In genomic region chr10:80452688-80453391, GRCh38 we compare ENCODE assay signal across 10 cellular contexts. TPM values are rescaled to one million over a fixed set of nuclear protein-coding genes. Genes with fewer than 3 reads are reported as not detected.
DNase-seq lines count a peak whose midpoint lies in the region; ATAC-seq and TF ChIP-seq lines count a peak whose summit lies in the region.
"Had no signal": no experiment of that assay in that cellular context is flagged by ENCODE, and none has a peak within 500 bp of the region (broad histone marks: within the 10 kb centered on the region; RNA-seq: fewer than 3 reads in every experiment).

No MANE protein-coding gene starts in this region.

- H3K27me3 ChIP-seq in foreskin keratinocyte (no peaks in the 10 kb centered on the region), psoas muscle (ENCODE audit: insufficient read depth in 3 of 3, low read length in 2 of 3) (no peaks in the 10 kb centered on the region), PC-3 (ENCODE audit: low read length) (no peaks in the 10 kb centered on the region)

- POLR2A ChIA-PET in PC-3 (lab: Charles Lee; ENCODE audit: unreplicated experiment) = no interaction called here

- no peaks in the 10 kb centered on the region for H3F3A ChIP-seq in PC-3 (ENCODE audit: low read length, unreplicated experiment)

- H3K36me3 ChIP-seq in ES-I3 (ENCODE audit: insufficient read depth, low read length) (no peaks in the 10 kb centered on the region), psoas muscle (ENCODE audit: insufficient read depth in 1 of 2, low read depth in 1 of 2) (no peaks in the 10 kb centered on the region), PC-3 (ENCODE audit: low read depth, low read length) (no peaks in the 10 kb centered on the region)

- peak overlapping the region; percentile 88 for H3K27ac Mint-ChIP-seq in T-helper 17 cell

- no peak for DNase-seq in T-helper 17 cell
- peak in 1 of 2 donors; percentile 51 for DNase-seq in foreskin keratinocyte
- no peak for DNase-seq in psoas muscle
- DNase-seq in NCI-H2107 treated with DMSO at 0.1 percent for 48 hours (lab: John Stamatoyannopoulos, UW; ENCODE audit: unreplicated experiment) = no peak
- no peak for DNase-seq in PC-3
- DNase-seq in inferior parietal cortex (ENCODE audit: extremely low spot score) = no peak
- DNase-seq: SIG-M5; stimulated activated CD4-positive, alpha-beta T cell treated with anti-CD3 and anti-CD28 coated beads, Interleukin-12 subunit alpha, Interleukin-12 subunit beta, amount 100 ng/mL, for 4 hours had no signal

- peaks cover 28% of the 10 kb centered on the region for H3K4me1 Mint-ChIP-seq in T-helper 17 cell

- H3K4me3 ChIP-seq in psoas muscle (peak overlapping the region; percentile 58), PC-3 (ENCODE audit: low read length) (no peak overlapping the region)

- no peaks in the 10 kb centered on the region for H3K79me2 ChIP-seq in PC-3 (ENCODE audit: low read length)

- no TSS peak for BruUV-seq in PC-3 (replicated peaks; lab: Mats Ljungman, UMichigan)

- WGBS in psoas muscle, 3 donors = 71 to 80% (median 72%) methylated on average over 9 of the region's 9 CpGs

- intact Hi-C loops in psoas muscle (cut with DNase I) = loop anchor here in 1 of 2 donors (5.0 kb wide), 1 partner anchor 46 kb away; the partner anchor contains the start of gene PRXL2A
- intact Hi-C loops in PC-3 (cut with micrococcal nuclease) = no loop called here

- no peak overlapping the region for H3K4me2 ChIP-seq in PC-3 (ENCODE audit: low read length)

- H4K20me1 ChIP-seq in PC-3 (ENCODE audit: low read length) = no peaks in the 10 kb centered on the region

- no peak for ATAC-seq in T-helper 17 cell
- ATAC-seq in foreskin keratinocyte = peak; percentile 6
- ATAC-seq in psoas muscle = no peak
- ATAC-seq in PC-3 = no peak
- no peak for ATAC-seq in HG03442 (IDR thresholded peaks at IDR 0.05; ENCODE audit: unreplicated experiment)

- H3K27me3 Mint-ChIP-seq in T-helper 17 cell = no peaks in the 10 kb centered on the region

- H3K9me2 ChIP-seq in PC-3 (replicated peaks; ENCODE audit: low read length) = no peaks in the 10 kb centered on the region

- H3K27ac ChIP-seq in foreskin keratinocyte (peak overlapping the region; percentile 77), psoas muscle (peak overlapping the region; percentile 81), PC-3 (ENCODE audit: low read length) (no peak overlapping the region)

- H3K9ac ChIP-seq in ES-I3 (ENCODE audit: low read depth, low read length) = peak overlapping the region; percentile 83; the same call in 1 of the 2 replicates
- no peak overlapping the region for H3K9ac ChIP-seq in PC-3 (ENCODE audit: low read length)

- H3K4me3 Mint-ChIP-seq in T-helper 17 cell = peak overlapping the region; percentile 89

- H3K9me3 ChIP-seq in ES-I3 (ENCODE audit: control insufficient read depth, insufficient read depth, low read length) (no peaks in the 10 kb centered on the region), T-helper 17 cell (ENCODE audit: control insufficient read depth, low read length, poor library complexity, severe bottlenecking) (no peaks in the 10 kb centered on the region), psoas muscle (no peaks in the 10 kb centered on the region), PC-3 (ENCODE audit: low read length) (no peaks in the 10 kb centered on the region)

- no peak for TF ChIP-seq CTCF in foreskin keratinocyte (conservative IDR thresholded peaks at IDR 0.05)
- no peak for TF ChIP-seq CTCF in psoas muscle (IDR thresholded peaks at IDR 0.05)
- no peak for TF ChIP-seq CTCF in PC-3 (conservative IDR thresholded peaks at IDR 0.05; ENCODE audit: low read depth, low read length)

- H2AFZ ChIP-seq in PC-3 (ENCODE audit: low read length) = no peak overlapping the region

- CTCF ChIA-PET in PC-3 (lab: Charles Lee) = no interaction called here

- H3K4me1 ChIP-seq in ES-I3 (ENCODE audit: insufficient read depth, low read length) = peaks cover 8% of the 10 kb centered on the region; the same call in 1 of the 2 replicates
- peaks cover 13% of the 10 kb centered on the region for H3K4me1 ChIP-seq in foreskin keratinocyte
- peaks cover 17% of the 10 kb centered on the region for H3K4me1 ChIP-seq in psoas muscle
- H3K4me1 ChIP-seq in PC-3 (ENCODE audit: insufficient read depth, low read length) = no peaks in the 10 kb centered on the region

- peaks cover 3% of the 10 kb centered on the region for H3K36me3 Mint-ChIP-seq in T-helper 17 cell (ENCODE audit: low read depth)

RNA-seq across cellular contexts. Expression of gene TSPAN14, which starts 1.3 kb away (rescaled TPM):
- total RNA-seq in T-helper 17 cell = 100 to 1,000 TPM; 118 to 139 TPM
- 105 and 139 TPM in 2 replicates for total RNA-seq in foreskin keratinocyte
- polyA plus RNA-seq in foreskin keratinocyte = 76.4 and 110 TPM in 2 replicates
- 10 to 100 TPM; 23.9 to 33.3 (median 25.7) TPM for total RNA-seq in psoas muscle
- polyA plus RNA-seq in psoas muscle = 10 to 100 TPM; 19.4 to 20.0 (median 19.6) TPM
- not detected in 2 replicates for total RNA-seq in PC-3 (2014; rRNA removed)

RNA-seq across cellular contexts. Expression of gene PRXL2A, which starts 44.5 kb away (rescaled TPM):
- 1 to 10 TPM in 1 of 2 donors, under 1 TPM in 1; 0.94 to 1.5 TPM for total RNA-seq in T-helper 17 cell
- 39.8 and 53.7 TPM in 2 replicates for total RNA-seq in foreskin keratinocyte
- 35.0 and 58.5 TPM in 2 replicates for polyA plus RNA-seq in foreskin keratinocyte
- 10 to 100 TPM; 34.2 to 51.8 (median 41.4) TPM for total RNA-seq in psoas muscle
- polyA plus RNA-seq in psoas muscle = 10 to 100 TPM; 19.0 to 39.9 (median 28.4) TPM
- not detected in 2 replicates for total RNA-seq in PC-3 (2014; rRNA removed)

Comparison
In these comparisons a context has a peak if more than half of its experiments do, and no peak if none do; other contexts are left out.
1. RNA of gene TSPAN14, which starts 1.3 kb away (total RNA-seq): 118 to 139 TPM in T-helper 17 cell, 105 to 139 TPM in foreskin keratinocyte and 23.9 to 33.3 TPM in psoas muscle; not detected in PC-3; every median in the first group is over 10 times any median in the second.
2. RNA of gene PRXL2A, which starts 44.5 kb away (total RNA-seq): 39.8 to 53.7 TPM in foreskin keratinocyte and 34.2 to 51.8 TPM in psoas muscle; 0.94 to 1.5 TPM in T-helper 17 cell and not detected in PC-3; every median in the first group is over 10 times any median in the second.